18 cellular contexts compared by ENCODE assay signal in the genomic region with DNA sequence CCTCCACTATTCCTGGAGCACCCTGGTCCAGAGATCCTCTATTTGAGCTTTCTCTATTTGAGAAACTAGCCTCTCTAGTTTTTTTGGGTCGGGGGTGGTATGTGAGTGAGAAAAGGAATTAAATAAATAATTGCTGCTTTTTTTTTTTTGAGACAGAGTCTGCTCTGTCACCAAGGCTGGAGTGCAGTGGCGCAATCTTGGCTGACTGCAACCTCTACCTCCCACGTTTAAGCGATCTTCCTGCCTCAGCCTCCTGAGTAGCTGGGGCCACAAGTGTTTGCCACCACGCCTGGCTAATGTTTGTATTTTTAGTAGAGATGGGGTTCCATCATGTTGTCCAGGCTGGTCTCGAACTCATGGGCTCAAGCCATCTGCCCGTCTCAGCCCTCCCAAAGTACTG.
DNase-seq lines count a peak whose midpoint lies in the region; ATAC-seq, FAIRE-seq and TF ChIP-seq lines count a peak whose summit lies in the region.
"Had no signal": no experiment of that assay in that cellular context is flagged by ENCODE, and none has a peak within 500 bp of the region (broad histone marks: within the 10 kb centered on the region; RNA-seq: fewer than 3 reads in every experiment).

No MANE protein-coding gene starts in this region.

- peaks cover 26% of the 10 kb centered on the region for H3K36me3 Mint-ChIP-seq in activated T-cell treated with anti-CD3 and anti-CD28 coated beads, Interleukin-2, amount 50 U/mL, for 24 hours (ENCODE audit: low read depth)
- H3K36me3 Mint-ChIP-seq in T-helper 2 cell treated with Interferon-gamma antibody and Interleukin-4, amounts not matched to agents 5 μg/mL and 100 μg/mL, for 36 hours (ENCODE audit: low read depth), result peaks cover 27% of the 10 kb centered on the region

- no peaks in the 10 kb centered on the region for H3K9me3 ChIP-seq in small intestine (ENCODE audit: control insufficient read depth, low read depth)
- H3K9me3 ChIP-seq: Caco-2, ovary, SJSA1 had no signal

- peaks cover 74% of the 10 kb centered on the region for H3K4me1 Mint-ChIP-seq in activated T-cell treated with anti-CD3 and anti-CD28 coated beads, Interleukin-2, amount 50 U/mL, for 24 hours (ENCODE audit: low read depth)
- peaks cover 47% of the 10 kb centered on the region for H3K4me1 Mint-ChIP-seq in T-helper 2 cell treated with Interferon-gamma antibody and Interleukin-4, amounts not matched to agents 5 μg/mL and 100 μg/mL, for 36 hours (ENCODE audit: low read depth)

- FAIRE-seq in small intestine (lab: Jason Lieb, UNC), result no peak
- FAIRE-seq: H1 had no signal

- H3K27ac ChIP-seq in small intestine (ENCODE audit: low read depth in 1 of 2, low read length in 1 of 2), result no peak overlapping the region
- H3K27ac ChIP-seq: ovary, SJSA1 had no signal

- WGBS in small intestine, 3 donors, result 84 to 89% (median 88%) methylated on average over 7 of the region's 7 CpGs

- H3K4me3 ChIP-seq in fibroblast of pulmonary artery (replicated peaks; ENCODE audit: low read depth, low read length), result no peak overlapping the region
- no peak overlapping the region for H3K4me3 ChIP-seq in small intestine (ENCODE audit: low read depth in 1 of 2, low read length in 2 of 2)
- H3K4me3 ChIP-seq: ovary, SJSA1 had no signal

- peak overlapping the region; percentile 21 for H3K4me3 Mint-ChIP-seq in activated T-cell treated with anti-CD3 and anti-CD28 coated beads, Interleukin-2, amount 50 U/mL, for 24 hours
- peak overlapping the region; percentile 58 for H3K4me3 Mint-ChIP-seq in T-helper 2 cell treated with Interferon-gamma antibody and Interleukin-4, amounts not matched to agents 5 μg/mL and 100 μg/mL, for 36 hours
- H3K4me3 Mint-ChIP-seq: central memory CD8-positive, alpha-beta T cell had no signal

- no peaks in the 10 kb centered on the region for H3K27me3 ChIP-seq in small intestine (ENCODE audit: control insufficient read depth in 2 of 2, insufficient read depth in 2 of 2, low read length in 2 of 2)
- H3K27me3 ChIP-seq: ovary, SJSA1 had no signal

- TF ChIP-seq CTCF in fibroblast of pulmonary artery (IDR thresholded peaks at IDR 0.05; ENCODE audit: low read length, missing control alignments), result no peak

- DNase-seq in activated T-cell treated with anti-CD3 and anti-CD28 coated beads, Interleukin-2, amount 50 U/mL, for 24 hours, result peak; percentile 44
- DNase-seq in activated T-cell treated with anti-CD3 and anti-CD28 coated beads for 4 hours, result no peak
- no peak for DNase-seq in T-helper 2 cell treated with Interferon-gamma antibody and Interleukin-4, amounts not matched to agents 5 μg/mL and 100 μg/mL, for 36 hours (ENCODE audit: low spot score)
- peak; percentile 28 for DNase-seq in fibroblast of pulmonary artery (ENCODE audit: low read depth)
- DNase-seq in stimulated activated CD8-positive, alpha-beta memory T cell treated with anti-CD3 and anti-CD28 coated beads, Interleukin-4, amount 100 ng/mL, for 48 hours, result peak; percentile 42
- DNase-seq in HUDEP-2 (lab: John Stamatoyannopoulos, UW; ENCODE audit: unreplicated experiment in 76 of 76), result no peak
- no peak for DNase-seq in small intestine
- DNase-seq: Caco-2; effector memory CD4-positive, alpha-beta T cell; left cardiac atrium; NCI-H1417; NCI-H446; ovary; PC-3 had no signal

- no peak for ATAC-seq in HG02884 (IDR thresholded peaks at IDR 0.05; ENCODE audit: unreplicated experiment)
- ATAC-seq: left cardiac atrium, PC-3 had no signal

- peaks cover 2 to 3% of the 10 kb centered on the region in 2 donors for H3K4me1 ChIP-seq in small intestine (ENCODE audit: control insufficient read depth in 2 of 2, insufficient read depth in 1 of 2, low read depth in 1 of 2, low read length in 1 of 2)

- H3K27me3 Mint-ChIP-seq in activated T-cell treated with anti-CD3 and anti-CD28 coated beads, Interleukin-2, amount 50 U/mL, for 24 hours, result no peaks in the 10 kb centered on the region
- no peaks in the 10 kb centered on the region for H3K27me3 Mint-ChIP-seq in T-helper 2 cell treated with Interferon-gamma antibody and Interleukin-4, amounts not matched to agents 5 μg/mL and 100 μg/mL, for 36 hours (ENCODE audit: low read depth)
- H3K27me3 Mint-ChIP-seq: central memory CD8-positive, alpha-beta T cell had no signal

- no peaks in the 10 kb centered on the region for H3K36me3 ChIP-seq in small intestine (ENCODE audit: control insufficient read depth in 2 of 2, insufficient read depth in 2 of 2, low read length in 2 of 2)
- H3K36me3 ChIP-seq: ovary, SJSA1 had no signal

- no peaks in the 10 kb centered on the region for H3K9me3 Mint-ChIP-seq in activated T-cell treated with anti-CD3 and anti-CD28 coated beads, Interleukin-2, amount 50 U/mL, for 24 hours
- no peaks in the 10 kb centered on the region for H3K9me3 Mint-ChIP-seq in T-helper 2 cell treated with Interferon-gamma antibody and Interleukin-4, amounts not matched to agents 5 μg/mL and 100 μg/mL, for 36 hours
- H3K9me3 Mint-ChIP-seq: central memory CD8-positive, alpha-beta T cell had no signal

- peak overlapping the region; percentile 84 for H3K27ac Mint-ChIP-seq in activated T-cell treated with anti-CD3 and anti-CD28 coated beads, Interleukin-2, amount 50 U/mL, for 24 hours
- peak overlapping the region; percentile 74 for H3K27ac Mint-ChIP-seq in T-helper 2 cell treated with Interferon-gamma antibody and Interleukin-4, amounts not matched to agents 5 μg/mL and 100 μg/mL, for 36 hours

Comparison
In these comparisons a context has a peak if more than half of its experiments do, and no peak if none do; other contexts are left out.
1. DNase-seq: peak in activated T-cell treated with anti-CD3 and anti-CD28 coated beads, Interleukin-2, amount 50 U/mL, for 24 hours (single experiment), fibroblast of pulmonary artery (single experiment) and stimulated activated CD8-positive, alpha-beta memory T cell treated with anti-CD3 and anti-CD28 coated beads, Interleukin-4, amount 100 ng/mL, for 48 hours (single experiment); none in activated T-cell treated with anti-CD3 and anti-CD28 coated beads for 4 hours (single experiment), T-helper 2 cell treated with Interferon-gamma antibody and Interleukin-4, amounts not matched to agents 5 μg/mL and 100 μg/mL, for 36 hours (single experiment), HUDEP-2 (0 of 76) and small intestine (single experiment).